Comparison of ENCODE assay signal across 36 cellular contexts in genomic region chr12:120343692-120344091, GRCh38. TPM values are rescaled to one million over a fixed set of nuclear protein-coding genes. Genes with fewer than 3 reads are reported as not detected.
"Had no signal": no experiment of that assay in that cellular context is flagged by ENCODE, and none has a peak within 500 bp of the region (broad histone marks: within the 10 kb centered on the region; RNA-seq: fewer than 3 reads in every experiment).

No MANE protein-coding gene starts in this region.

- H3K4me2 ChIP-seq: KMS-11, PC-9 had no signal

- H3K4me1 ChIP-seq: ascending aorta, breast epithelium had no signal

- H2AFZ ChIP-seq: PC-9 had no signal

- H3K4me1 Mint-ChIP-seq: activated CD4-positive, alpha-beta T cell treated with anti-CD3 and anti-CD28 coated beads, Interleukin-2, amount 10 ng/mL, durations not matched to agents 24 days and 14 days; activated naive CD4-positive, alpha-beta T cell treated with anti-CD3 and anti-CD28 coated beads, Interleukin-2, amount 50 U/mL, for 24 hours; activated naive CD8-positive, alpha-beta T cell treated with anti-CD3 and anti-CD28 coated beads, Interleukin-2, amount 10 ng/mL, durations not matched to agents 7 days and 5 days; activated T-helper 17 cell treated with anti-CD3 and anti-CD28 coated beads, Interleukin-2, amount 50 U/mL, for 72 hours had no signal

- H3K36me3 ChIP-seq: ascending aorta, breast epithelium had no signal

- DNase-seq: activated CD4-positive, alpha-beta T cell treated with anti-CD3 and anti-CD28 coated beads, Interleukin-2, amount 10 ng/mL, durations not matched to agents 24 days and 14 days; activated CD4-positive, alpha-beta T cell treated with anti-CD3 and anti-CD28 coated beads, Interleukin-2, amount 50 U/mL, for 4 hours; activated CD8-positive, alpha-beta T cell treated with anti-CD3 and anti-CD28 coated beads for 36 hours; activated effector memory CD4-positive, alpha-beta T cell treated with anti-CD3 and anti-CD28 coated beads, Interleukin-2, amount 50 U/mL, for 16 hours; activated naive CD4-positive, alpha-beta T cell treated with Interleukin-2 at 50 U/mL for 16 hours; activated naive CD8-positive, alpha-beta T cell treated with anti-CD3 and anti-CD28 coated beads, Interleukin-2, amount 10 ng/mL, durations not matched to agents 7 days and 5 days; activated T-cell treated with anti-CD3 and anti-CD28 coated beads, Interleukin-2, amount 50 U/mL, for 1 hour; activated T-cell treated with anti-CD3 and anti-CD28 coated beads, Interleukin-2, amount 50 U/mL, for 72 hours; amygdala; cerebellar nuclear complex; MM.1S; MV-4-11; NCI-H1092; NCI-H1436 treated with DMSO at 0.1 percent for 48 hours; NCI-H1694 treated with DMSO at 0.1 percent for 48 hours; NCI-H2029; NCI-H345; NCI-H524 treated with DMSO at 0.1 percent for 48 hours; NK-92 treated with Interleukin-12 subunit alpha and Interleukin-12 subunit beta, amount 100 ng/mL, for 24 hours; PC-9; Right ventricle myocardium superior; T1000; WERI-Rb-1 had no signal

- H3K9ac ChIP-seq: KMS-11 had no signal

- H3K27ac Mint-ChIP-seq: activated CD4-positive, alpha-beta T cell treated with anti-CD3 and anti-CD28 coated beads, Interleukin-2, amount 10 ng/mL, durations not matched to agents 24 days and 14 days; activated CD8-positive, alpha-beta T cell treated with anti-CD3 and anti-CD28 coated beads for 36 hours; activated naive CD4-positive, alpha-beta T cell treated with anti-CD3 and anti-CD28 coated beads, Interleukin-2, amount 50 U/mL, for 24 hours; activated naive CD8-positive, alpha-beta T cell treated with anti-CD3 and anti-CD28 coated beads, Interleukin-2, amount 10 ng/mL, durations not matched to agents 7 days and 5 days; activated T-cell treated with anti-CD3 and anti-CD28 coated beads, Interleukin-2, amount 50 U/mL, for 72 hours; activated T-helper 17 cell treated with anti-CD3 and anti-CD28 coated beads, Interleukin-2, amount 50 U/mL, for 72 hours had no signal

- H3K36me3 Mint-ChIP-seq: activated naive CD4-positive, alpha-beta T cell treated with anti-CD3 and anti-CD28 coated beads, Interleukin-2, amount 50 U/mL, for 24 hours; activated naive CD8-positive, alpha-beta T cell treated with anti-CD3 and anti-CD28 coated beads, Interleukin-2, amount 10 ng/mL, durations not matched to agents 7 days and 5 days had no signal

- H3K9me3 Mint-ChIP-seq: activated CD4-positive, alpha-beta T cell treated with anti-CD3 and anti-CD28 coated beads, Interleukin-2, amount 10 ng/mL, durations not matched to agents 24 days and 14 days; activated naive CD4-positive, alpha-beta T cell treated with anti-CD3 and anti-CD28 coated beads, Interleukin-2, amount 50 U/mL, for 24 hours; activated T-helper 17 cell treated with anti-CD3 and anti-CD28 coated beads, Interleukin-2, amount 50 U/mL, for 72 hours had no signal

- H3K4me3 Mint-ChIP-seq: activated CD4-positive, alpha-beta T cell treated with anti-CD3 and anti-CD28 coated beads, Interleukin-2, amount 10 ng/mL, durations not matched to agents 24 days and 14 days; activated CD8-positive, alpha-beta T cell treated with anti-CD3 and anti-CD28 coated beads for 36 hours; activated naive CD4-positive, alpha-beta T cell treated with anti-CD3 and anti-CD28 coated beads, Interleukin-2, amount 50 U/mL, for 24 hours; activated naive CD8-positive, alpha-beta T cell treated with anti-CD3 and anti-CD28 coated beads, Interleukin-2, amount 10 ng/mL, durations not matched to agents 7 days and 5 days; activated T-cell treated with anti-CD3 and anti-CD28 coated beads, Interleukin-2, amount 50 U/mL, for 72 hours; activated T-helper 17 cell treated with anti-CD3 and anti-CD28 coated beads, Interleukin-2, amount 50 U/mL, for 72 hours had no signal

- H3K27ac ChIP-seq: ascending aorta, breast epithelium, KMS-11, PC-9, WERI-Rb-1 had no signal

- ATAC-seq: activated CD8-positive, alpha-beta T cell treated with anti-CD3 and anti-CD28 coated beads for 36 hours; activated T-cell treated with anti-CD3 and anti-CD28 coated beads, Interleukin-2, amount 50 U/mL, for 72 hours; activated T-helper 17 cell treated with anti-CD3 and anti-CD28 coated beads, Interleukin-2, amount 50 U/mL, for 72 hours had no signal

- H3K27me3 ChIP-seq: ascending aorta, breast epithelium had no signal

- H3K9me3 ChIP-seq: ascending aorta, breast epithelium had no signal

- H3K4me3 ChIP-seq: ascending aorta, breast epithelium, PC-9 had no signal

- H3K27me3 Mint-ChIP-seq: activated naive CD4-positive, alpha-beta T cell treated with anti-CD3 and anti-CD28 coated beads, Interleukin-2, amount 50 U/mL, for 24 hours had no signal

RNA-seq across cellular contexts. Expression of gene PLA2G1B, which starts 16.1 kb away (rescaled TPM):
- total RNA-seq: activated CD4-positive, alpha-beta T cell treated with anti-CD3 and anti-CD28 coated beads, Interleukin-2, amount 10 ng/mL, durations not matched to agents 24 days and 14 days; activated CD8-positive, alpha-beta memory T cell treated with anti-CD3 and anti-CD28 coated beads for 36 hours; activated naive CD8-positive, alpha-beta T cell treated with anti-CD3 and anti-CD28 coated beads, Interleukin-2, amount 10 ng/mL, durations not matched to agents 7 days and 5 days; activated T-cell treated with anti-CD3 and anti-CD28 coated beads, Interleukin-2, amount 50 U/mL, for 72 hours; activated T-helper 17 cell treated with anti-CD3 and anti-CD28 coated beads, Interleukin-2, amount 50 U/mL, for 72 hours; ascending aorta; breast epithelium; cardiac septum; LHCN-M2; NCI-H460; OCI-LY7; PC-9; Right ventricle myocardium superior; T-helper 1 cell treated with Interleukin-12 subunit alpha and Interleukin-12 subunit beta and Interleukin-4 antibody, amounts not matched to agents 30 ng/mL and 1 ng/mL, for 36 hours; T-helper 2 cell treated with Interferon-gamma antibody and Interleukin-4, amounts not matched to agents 100 ng/mL and 5 ng/mL, for 36 hours had no signal

RNA-seq across cellular contexts. Expression of gene MSI1, which starts 25.3 kb away (rescaled TPM):
- total RNA-seq: activated naive CD8-positive, alpha-beta T cell treated with anti-CD3 and anti-CD28 coated beads, Interleukin-2, amount 10 ng/mL, durations not matched to agents 7 days and 5 days; LHCN-M2; OCI-LY7; T-helper 1 cell treated with Interleukin-12 subunit alpha and Interleukin-12 subunit beta and Interleukin-4 antibody, amounts not matched to agents 30 ng/mL and 1 ng/mL, for 36 hours; T-helper 2 cell treated with Interferon-gamma antibody and Interleukin-4, amounts not matched to agents 100 ng/mL and 5 ng/mL, for 36 hours had no signal

RNA-seq across cellular contexts. Expression of gene SIRT4, which starts 41.6 kb away (rescaled TPM):
- total RNA-seq: ascending aorta had no signal

RNA-seq across cellular contexts. Expression of gene RNU4-1, which starts 50.7 kb away (rescaled TPM):
- total RNA-seq: ascending aorta, LHCN-M2, NCI-H460 had no signal
- polyA plus RNA-seq: adipose tissue had no signal

RNA-seq across cellular contexts. Expression of gene RNU4-2, which starts 52.0 kb away (rescaled TPM):
- total RNA-seq: ascending aorta, LHCN-M2, NCI-H460 had no signal
- polyA plus RNA-seq: adipose tissue had no signal
